ENCODE assay signal across 8 cellular contexts in genomic region chr19:56476671-56477428, GRCh38. TPM values are rescaled to one million over a fixed set of nuclear protein-coding genes. Genes with fewer than 3 reads are reported as not detected.
DNase-seq lines count a peak whose midpoint lies in the region; ATAC-seq, FAIRE-seq and TF ChIP-seq lines count a peak whose summit lies in the region.

Gene ZNF667, minus strand, starts transcription at chr19:56477345. Its CDS starts 14,975 bp downstream, at chr19:56462370.

- intact Hi-C loops in breast epithelium (cut with DNase I; ENCODE audit: low total_unique reads), result no loop called here
- intact Hi-C loops in MCF 10A (cut with micrococcal nuclease), result no loop called here
- intact Hi-C loops in aorta (cut with DNase I), result loop anchor here in 1 of 2 donors (5.0 kb wide), 1 partner anchor 75 kb away; the partner anchor contains the start of gene ZNF583

- H3K79me1 ChIP-seq in trophoblast cell (ENCODE audit: low read length), result peaks cover 13% of the 10 kb centered on the region

- peak within 1 kb of the TSS; percentile 59 for H2BK5ac ChIP-seq in trophoblast cell (ENCODE audit: low read depth, low read length, poor library complexity)

- H2AFZ ChIP-seq in trophoblast cell (ENCODE audit: insufficient read depth, low read length, poor library complexity), result peak within 1 kb of the TSS; percentile 96

- H3K4me3 ChIP-seq in breast epithelium (peak within 1 kb of the TSS; percentile 53 to 95 (median 83)), trophoblast cell (ENCODE audit: low read depth, low read length) (peak within 1 kb of the TSS; percentile 100), aorta (ENCODE audit: low read length in 2 of 2) (peak within 1 kb of the TSS; percentile 49 to 54)

- H3K4me3 Mint-ChIP-seq in MCF 10A (ENCODE audit: unreplicated experiment), result no peak within 1 kb of the TSS

- peaks cover under 1% of the 10 kb centered on the region for H3K36me3 ChIP-seq in breast epithelium
- H3K36me3 ChIP-seq in trophoblast cell (ENCODE audit: control insufficient read depth in 1 of 2, insufficient read depth in 2 of 2, low read length in 2 of 2), result no peaks in the 10 kb centered on the region
- H3K36me3 ChIP-seq in aorta (ENCODE audit: control insufficient read depth in 1 of 2, insufficient read depth in 2 of 2, low read length in 1 of 2), result no peaks in the 10 kb centered on the region

- DNase-seq in breast epithelium (ENCODE audit: low spot score in 2 of 2) (no peak), MCF 10A (ENCODE audit: unreplicated experiment) (no peak), frontal cortex (ENCODE audit: low spot score in 2 of 2) (peak; percentile 28 to 29), trophoblast cell (peak in 1 of 2 donors; percentile 25), aorta (peak in 1 of 2 donors; percentile 47), NCI-H524 treated with DMSO at 0.1 percent for 48 hours (lab: John Stamatoyannopoulos, UW) (no peak)
- DNase-seq in activated T-cell treated with anti-CD3 and anti-CD28 coated beads, Interleukin-2, amount 50 U/mL, for 48 hours, result peak; percentile 31 to 43

- H4K12ac ChIP-seq in trophoblast cell (ENCODE audit: low read depth, low read length), result peak within 1 kb of the TSS; percentile 67

- H3K4me2 ChIP-seq in trophoblast cell (ENCODE audit: low read length), result peak within 1 kb of the TSS; percentile 92

- peaks cover 43% of the 10 kb centered on the region for H3K9me3 Mint-ChIP-seq in MCF 10A (ENCODE audit: unreplicated experiment)

- no peak within 1 kb of the TSS for H3K23ac ChIP-seq in trophoblast cell (ENCODE audit: low read length)

- no peaks in the 10 kb centered on the region for H3K36me3 Mint-ChIP-seq in MCF 10A (ENCODE audit: insufficient read depth, unreplicated experiment)

- no peak within 1 kb of the TSS for H2BK12ac ChIP-seq in trophoblast cell (ENCODE audit: low read length)

- H3K4me1 Mint-ChIP-seq in MCF 10A (ENCODE audit: insufficient read depth, unreplicated experiment), result no peaks in the 10 kb centered on the region

- peak within 1 kb of the TSS; percentile 90 for H4K8ac ChIP-seq in trophoblast cell (ENCODE audit: low read depth, low read length)

- H3K4me1 ChIP-seq in breast epithelium (no peaks in the 10 kb centered on the region), trophoblast cell (ENCODE audit: control insufficient read depth in 1 of 2, insufficient read depth in 2 of 2, low read length in 2 of 2) (peaks cover 5 to 10% of the 10 kb centered on the region in 2 experiments), aorta (ENCODE audit: control insufficient read depth in 1 of 2, insufficient read depth in 2 of 2, low read length in 2 of 2) (peaks cover 0 to 3% of the 10 kb centered on the region in 2 donors)

- peak within 1 kb of the TSS; percentile 50 for H3K14ac ChIP-seq in trophoblast cell (ENCODE audit: low read length)

- H2AK5ac ChIP-seq in trophoblast cell (ENCODE audit: low read length), result no peak within 1 kb of the TSS

- H2BK120ac ChIP-seq in trophoblast cell (ENCODE audit: insufficient read depth, low read length, poor library complexity), result peak within 1 kb of the TSS; percentile 43

- peak; percentile 4 for ATAC-seq in aorta (ENCODE audit: low FRiP score)
- no peak for ATAC-seq in HG02970 (IDR thresholded peaks at IDR 0.05; ENCODE audit: low FRiP score, unreplicated experiment)

- POLR2A ChIA-PET in MCF 10A (lab: Yijun Ruan, JAX), result no interaction called here

- peak within 1 kb of the TSS; percentile 17 for H3K4ac ChIP-seq in trophoblast cell (ENCODE audit: low read depth, low read length)

- no peak for FAIRE-seq in frontal cortex (lab: Jason Lieb, UNC)

- H3K27me3 ChIP-seq in breast epithelium (no peaks in the 10 kb centered on the region), trophoblast cell (ENCODE audit: insufficient read depth, low read length) (no peaks in the 10 kb centered on the region), aorta (ENCODE audit: control insufficient read depth in 1 of 2, insufficient read depth in 2 of 2, low read length in 1 of 2) (no peaks in the 10 kb centered on the region)

- H4K91ac ChIP-seq in trophoblast cell (ENCODE audit: low read depth, low read length), result peak within 1 kb of the TSS; percentile 60

- peak within 1 kb of the TSS; percentile 68 for H3K18ac ChIP-seq in trophoblast cell (ENCODE audit: low read length)

- BruUV-seq in MCF 10A (replicated peaks; lab: Mats Ljungman, UMichigan), result no TSS peak

- peak within 1 kb of the TSS; percentile 82 to 92 for H3K27ac ChIP-seq in breast epithelium
- H3K27ac ChIP-seq in trophoblast cell (ENCODE audit: low read depth, low read length), result no peak within 1 kb of the TSS
- H3K27ac ChIP-seq in aorta (ENCODE audit: low read depth in 1 of 2, low read length in 2 of 2), result no peak within 1 kb of the TSS

- H3K27me3 Mint-ChIP-seq in MCF 10A (ENCODE audit: insufficient read depth, unreplicated experiment), result no peaks in the 10 kb centered on the region

- H3K27ac Mint-ChIP-seq in MCF 10A (ENCODE audit: low read depth, unreplicated experiment), result no peak within 1 kb of the TSS

- H3K9ac ChIP-seq in trophoblast cell (ENCODE audit: low read length), result peak within 1 kb of the TSS; percentile 93

- TF ChIP-seq CTCF in breast epithelium (IDR thresholded peaks at IDR 0.05) (no peak), MCF 10A (IDR thresholded peaks at IDR 0.05; ENCODE audit: unreplicated experiment) (no peak)

- no peak for TF ChIP-seq POLR2A in breast epithelium (IDR thresholded peaks at IDR 0.05)

- H3K79me2 ChIP-seq in trophoblast cell (ENCODE audit: control insufficient read depth, insufficient read depth, low read length, poor library complexity), result peaks cover 11% of the 10 kb centered on the region

- CTCF ChIA-PET in MCF 10A (lab: Yijun Ruan, JAX), result no interaction called here

- no CpG with 5 or more reads among the region's 69 CpGs for WGBS in trophoblast cell (ENCODE audit: extremely low coverage, insufficient coverage, insufficient read length)
- 1% methylated on average over 50 to 69 of the region's 69 CpGs for WGBS in aorta, 2 donors

- H3K9me3 ChIP-seq in breast epithelium (peaks cover 55 to 65% of the 10 kb centered on the region in 2 donors), trophoblast cell (ENCODE audit: insufficient read depth, low read depth, low read length) (peaks cover 3% of the 10 kb centered on the region), aorta (ENCODE audit: control insufficient read depth, low read length) (peaks cover 8% of the 10 kb centered on the region)

RNA-seq across cellular contexts. Expression of gene ZNF667, which starts in this region (rescaled TPM):
- total RNA-seq in breast epithelium (1 to 10 TPM; 2.9 to 10.0 (median 6.2) TPM), MCF 10A (2022) (not detected in 2 replicates), frontal cortex (28.5 TPM), aorta (1 to 10 TPM; 3.0 to 7.0 TPM)
- polyA plus RNA-seq in trophoblast cell (2013), result 3.6 and 4.1 TPM in 2 replicates
- polyA plus RNA-seq in aorta, result 1 to 10 TPM; 2.8 to 5.6 TPM

Comparison
In these comparisons a context has a peak if more than half of its experiments do, and no peak if none do; other contexts are left out.
1. DNase-seq: peak in activated T-cell treated with anti-CD3 and anti-CD28 coated beads, Interleukin-2, amount 50 U/mL, for 48 hours (2 of 2) and frontal cortex (2 of 2); none in breast epithelium (0 of 2), MCF 10A (single experiment) and NCI-H524 treated with DMSO at 0.1 percent for 48 hours (single experiment).
2. H3K27ac ChIP-seq: peak in breast epithelium (2 of 2); none in trophoblast cell (single experiment) and aorta (0 of 2).
3. Peak in every context shown above with its lines, with median percentiles within 50 percentile points of each other: H3K4me3 ChIP-seq.